ENCODE assay signal across 33 cellular contexts in the genomic region with DNA sequence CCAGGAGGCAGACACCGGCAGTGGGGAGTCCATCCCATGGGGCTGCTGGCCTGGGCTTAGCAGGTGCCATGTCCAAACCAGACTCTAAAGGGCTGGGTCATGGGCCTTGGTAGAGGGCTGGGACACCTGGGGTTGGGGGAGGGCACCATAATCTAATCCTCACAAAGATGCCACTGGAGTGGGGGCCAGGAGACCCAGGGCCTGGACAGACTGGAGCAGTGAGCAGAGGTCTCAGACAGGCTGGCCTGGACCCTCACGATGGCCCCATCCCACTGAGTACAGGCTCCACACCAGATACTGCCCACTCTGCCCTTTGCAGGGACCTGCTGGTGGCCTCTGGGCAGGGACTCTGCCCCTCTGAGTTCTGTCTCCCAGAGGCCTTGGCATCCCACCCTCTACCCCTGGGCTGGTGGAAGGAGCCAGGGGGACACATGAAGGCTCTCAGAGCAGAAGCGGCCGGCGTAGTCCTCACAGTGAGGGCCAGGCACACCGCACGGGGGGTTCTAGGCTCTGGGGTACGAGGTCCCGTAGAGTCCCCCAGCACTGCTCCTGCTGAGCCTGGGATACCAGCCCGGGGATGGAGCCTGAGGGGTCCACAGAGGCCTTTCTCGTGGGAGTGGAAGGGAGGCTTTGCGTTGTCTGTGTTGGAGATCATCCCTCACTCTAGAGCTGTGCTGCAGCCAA. TPM values are rescaled to one million over a fixed set of nuclear protein-coding genes. Genes with fewer than 3 reads are reported as not detected.
"Had no signal": no experiment of that assay in that cellular context is flagged by ENCODE, and none has a peak within 500 bp of the region (broad histone marks: within the 10 kb centered on the region; RNA-seq: fewer than 3 reads in every experiment).

No MANE protein-coding gene starts in this region.

- H3K4me1 ChIP-seq: adrenal gland, body of pancreas, esophagus muscularis mucosa, foreskin keratinocyte, gastrocnemius medialis had no signal

- ATAC-seq: activated CD4-positive, CD25-positive, alpha-beta regulatory T cell treated with anti-CD3 and anti-CD28 coated beads, Interleukin-2, amount 50 U/mL, for 24 hours; activated CD8-positive, alpha-beta T cell treated with anti-CD3 and anti-CD28 coated beads for 36 hours; activated naive CD8-positive, alpha-beta T cell treated with anti-CD3 and anti-CD28 coated beads, Interleukin-2, amount 50 U/mL, for 24 hours; body of pancreas; effector memory CD8-positive, alpha-beta T cell; foreskin keratinocyte; gastrocnemius medialis; T-helper 17 cell had no signal

- H3K27ac ChIP-seq: adrenal gland, body of pancreas, esophagus muscularis mucosa, foreskin keratinocyte, gastrocnemius medialis, WERI-Rb-1 had no signal

- DNase-seq: activated B cell treated with CpG ODN at 0.5 μM for 24 hours; activated CD4-positive, alpha-beta T cell treated with anti-CD3 and anti-CD28 coated beads for 48 hours; activated CD4-positive, alpha-beta T cell treated with anti-CD3 and anti-CD28 coated beads, Interleukin-2, amount 50 U/mL, for 1 hour; activated CD4-positive, alpha-beta T cell treated with anti-CD3 and anti-CD28 coated beads, Interleukin-2, amount 50 U/mL, for 48 hours; activated CD8-positive, alpha-beta memory T cell treated with anti-CD3 and anti-CD28 coated beads for 24 hours; activated CD8-positive, alpha-beta T cell treated with anti-CD3 and anti-CD28 coated beads for 36 hours; activated effector memory CD4-positive, alpha-beta T cell treated with anti-CD3 and anti-CD28 coated beads, Interleukin-2, amount 50 U/mL, for 16 hours; activated naive CD4-positive, alpha-beta T cell treated with anti-CD3 and anti-CD28 coated beads for 36 hours; activated naive CD8-positive, alpha-beta T cell treated with anti-CD3 and anti-CD28 coated beads for 36 hours; activated naive CD8-positive, alpha-beta T cell treated with anti-CD3 and anti-CD28 coated beads, Interleukin-2, amount 50 U/mL, for 24 hours; activated T-cell treated with anti-CD3 and anti-CD28 coated beads, Interleukin-2, amount 50 U/mL, for 1 hour; activated T-cell treated with anti-CD3 and anti-CD28 coated beads, Interleukin-2, amount 50 U/mL, for 48 hours; adrenal gland; amygdala; body of pancreas; caudate nucleus; cortex of kidney; dermis blood vessel endothelial cell; effector CD4-positive, alpha-beta T cell; effector memory CD8-positive, alpha-beta T cell; erythroblast; foreskin keratinocyte; gastrocnemius medialis; T-helper 1 cell; T-helper 17 cell; T1000; WERI-Rb-1 had no signal

- H3K4me3 ChIP-seq: adrenal gland, body of pancreas, esophagus muscularis mucosa, gastrocnemius medialis had no signal

- H3K9me3 ChIP-seq: adrenal gland, body of pancreas, esophagus muscularis mucosa, gastrocnemius medialis had no signal

- H3K27me3 ChIP-seq: adrenal gland, body of pancreas, foreskin keratinocyte, gastrocnemius medialis had no signal

- H3K36me3 ChIP-seq: adrenal gland, esophagus muscularis mucosa, gastrocnemius medialis, WERI-Rb-1 had no signal

RNA-seq across cellular contexts. Expression of a gene that starts 44.9 kb away (rescaled TPM):
- total RNA-seq: activated B cell treated with CpG ODN at 0.5 μM for 24 hours; activated T-helper 2 cell treated with anti-CD3 and anti-CD28 coated beads, Interferon-gamma antibody, Interleukin-2, Interleukin-4, amounts not matched to agents 10 μg/mL and 5 μg/mL and 100 μg/mL, durations not matched to agents 14 hours and 24 hours and 36 hours; adrenal gland; aorta; body of pancreas; chondrocyte; dermis blood vessel endothelial cell; esophagus muscularis mucosa; foreskin keratinocyte; gastrocnemius medialis; T-helper 17 cell had no signal
- polyA plus RNA-seq: adrenal gland, foreskin keratinocyte had no signal

RNA-seq across cellular contexts. Expression of a gene that starts 55.8 kb away (rescaled TPM):
- total RNA-seq: activated B cell treated with CpG ODN at 0.5 μM for 24 hours; activated CD8-positive, alpha-beta T cell treated with anti-CD3 and anti-CD28 coated beads for 36 hours; activated naive CD4-positive, alpha-beta T cell treated with anti-CD3 and anti-CD28 coated beads for 36 hours; activated naive CD8-positive, alpha-beta T cell treated with anti-CD3 and anti-CD28 coated beads for 36 hours; activated T-helper 1 cell treated with anti-CD3 and anti-CD28 coated beads, Interleukin-12 subunit alpha, Interleukin-12 subunit beta, Interleukin-2, Interleukin-4 antibody, amounts not matched to agents 30 ng/mL and 10 ng/mL and 1 ng/mL, durations not matched to agents 14 hours and 24 hours and 36 hours; activated T-helper 2 cell treated with anti-CD3 and anti-CD28 coated beads, Interferon-gamma antibody, Interleukin-2, Interleukin-4, amounts not matched to agents 10 μg/mL and 5 μg/mL and 100 μg/mL, durations not matched to agents 14 hours and 24 hours and 36 hours; adrenal gland; aorta; body of pancreas; chondrocyte; dermis blood vessel endothelial cell; esophagus muscularis mucosa; foreskin keratinocyte; gastrocnemius medialis; T-helper 17 cell had no signal
- polyA plus RNA-seq: adrenal gland, aorta, foreskin keratinocyte had no signal
